In genomic region chr19:10317045-10317856, GRCh38 we compare ENCODE assay signal across 29 cellular contexts. TPM values are rescaled to one million over a fixed set of nuclear protein-coding genes. Genes with fewer than 3 reads are reported as not detected.
DNase-seq lines count a peak whose midpoint lies in the region; ATAC-seq and TF ChIP-seq lines count a peak whose summit lies in the region.
"Had no signal": no experiment of that assay in that cellular context is flagged by ENCODE, and none has a peak within 500 bp of the region (broad histone marks: within the 10 kb centered on the region; RNA-seq: fewer than 3 reads in every experiment).

No MANE protein-coding gene starts in this region.

- ATAC-seq in Right ventricle myocardium inferior (no peak), HG02798 (IDR thresholded peaks at IDR 0.05; ENCODE audit: poor library complexity, unreplicated experiment) (no peak), lower lobe of right lung (no peak)
- no peak for ATAC-seq in stimulated activated naive B cell treated with anti-CD40 and anti-IgM and Interleukin-4, amounts not matched to agents 10 μg/mL and 1 μg/mL and 100 μg/mL, for 72 hours (replicated peaks)
- ATAC-seq: activated CD4-positive, alpha-beta T cell treated with anti-CD3 and anti-CD28 coated beads for 36 hours; esophagus mucosa; PC-3 had no signal

- peak overlapping the region; percentile 21 for H3K9ac ChIP-seq in NT2/D1 (ENCODE audit: insufficient read length, low read depth)
- H3K9ac ChIP-seq: GM23248 had no signal

- H3K4me1 ChIP-seq in left ventricle myocardium inferior (peaks cover 19% of the 10 kb centered on the region), NT2/D1 (ENCODE audit: insufficient read depth, insufficient read length) (peaks cover 8% of the 10 kb centered on the region), lower lobe of right lung (peaks cover 16% of the 10 kb centered on the region)

- peaks cover 14% of the 10 kb centered on the region for H3K4me1 Mint-ChIP-seq in dendritic cell treated with granulocyte-macrophage colony-stimulating factor and Interleukin-4, amounts not matched to agents 40 ng/mL and 50 ng/mL, for 4 days (ENCODE audit: low read depth)
- peaks cover 22 to 30% of the 10 kb centered on the region in 2 donors for H3K4me1 Mint-ChIP-seq in stimulated activated naive B cell treated with anti-CD40 and anti-IgM and Interleukin-4, amounts not matched to agents 10 μg/mL and 1 μg/mL and 100 μg/mL, for 72 hours

- H3K27me3 ChIP-seq in left ventricle myocardium inferior (ENCODE audit: low read depth): no peaks in the 10 kb centered on the region
- H3K27me3 ChIP-seq in NT2/D1 (ENCODE audit: insufficient read depth, insufficient read length): no peaks in the 10 kb centered on the region
- H3K27me3 ChIP-seq in lower lobe of right lung (ENCODE audit: low read depth): no peaks in the 10 kb centered on the region
- H3K27me3 ChIP-seq: BLaER1 treated with 17β-estradiol and CSF1 and Interleukin-3, amounts not matched to agents 10 nM and 100 nM; left lung had no signal

- DNase-seq in Right ventricle myocardium inferior (ENCODE audit: missing footprints) (peak; percentile 45), left ventricle myocardium inferior (no peak), NT2/D1 (ENCODE audit: low read depth, low spot score) (no peak), lower lobe of right lung (no peak), NCI-H446 treated with DMSO at 0.1 percent for 48 hours (lab: John Stamatoyannopoulos, UW) (no peak)
- DNase-seq in stimulated activated naive B cell treated with anti-CD40 and anti-IgM and Interleukin-4, amounts not matched to agents 10 μg/mL and 1 μg/mL and 100 μg/mL, for 72 hours: no peak
- DNase-seq: activated CD4-positive, alpha-beta T cell treated with anti-CD3 and anti-CD28 coated beads for 36 hours; activated T-cell treated with anti-CD3 and anti-CD28 coated beads, Interleukin-2, amount 50 U/mL, for 48 hours; Calu3; dermis blood vessel endothelial cell; DND-41; GF-D8; GM23248; left lung; mesendoderm; NCI-H1930; NCI-H524 treated with DMSO at 0.1 percent for 48 hours; occipital lobe; PC-3; SHP77; stimulated activated CD4-positive, alpha-beta T cell treated with anti-CD3 and anti-CD28 coated beads, Interleukin-4, amount 100 ng/mL, for 1 hour; T1000; trophoblast cell had no signal

- H3K27me3 Mint-ChIP-seq in dendritic cell treated with granulocyte-macrophage colony-stimulating factor and Interleukin-4, amounts not matched to agents 40 ng/mL and 50 ng/mL, for 4 days: no peaks in the 10 kb centered on the region
- no peaks in the 10 kb centered on the region for H3K27me3 Mint-ChIP-seq in stimulated activated naive B cell treated with anti-CD40 and anti-IgM and Interleukin-4, amounts not matched to agents 10 μg/mL and 1 μg/mL and 100 μg/mL, for 72 hours
- H3K27me3 Mint-ChIP-seq: activated CD4-positive, alpha-beta T cell treated with anti-CD3 and anti-CD28 coated beads for 36 hours; central memory CD8-positive, alpha-beta T cell had no signal

- H3K4me3 Mint-ChIP-seq in dendritic cell treated with granulocyte-macrophage colony-stimulating factor and Interleukin-4, amounts not matched to agents 40 ng/mL and 50 ng/mL, for 4 days: no peak overlapping the region
- no peak overlapping the region for H3K4me3 Mint-ChIP-seq in stimulated activated naive B cell treated with anti-CD40 and anti-IgM and Interleukin-4, amounts not matched to agents 10 μg/mL and 1 μg/mL and 100 μg/mL, for 72 hours

- H3K27ac ChIP-seq in left ventricle myocardium inferior (replicated peaks) (no peak overlapping the region), lower lobe of right lung (no peak overlapping the region)
- H3K27ac ChIP-seq: GM23248, HL-60 had no signal

- peak overlapping the region; percentile 63 for H3K27ac Mint-ChIP-seq in dendritic cell treated with granulocyte-macrophage colony-stimulating factor and Interleukin-4, amounts not matched to agents 40 ng/mL and 50 ng/mL, for 4 days
- peak overlapping the region; percentile 93 for H3K27ac Mint-ChIP-seq in stimulated activated naive B cell treated with anti-CD40 and anti-IgM and Interleukin-4, amounts not matched to agents 10 μg/mL and 1 μg/mL and 100 μg/mL, for 72 hours
- H3K27ac Mint-ChIP-seq: activated CD4-positive, alpha-beta T cell treated with anti-CD3 and anti-CD28 coated beads for 36 hours had no signal

- no peaks in the 10 kb centered on the region for H3K9me3 Mint-ChIP-seq in dendritic cell treated with granulocyte-macrophage colony-stimulating factor and Interleukin-4, amounts not matched to agents 40 ng/mL and 50 ng/mL, for 4 days
- H3K9me3 Mint-ChIP-seq in stimulated activated naive B cell treated with anti-CD40 and anti-IgM and Interleukin-4, amounts not matched to agents 10 μg/mL and 1 μg/mL and 100 μg/mL, for 72 hours: no peaks in the 10 kb centered on the region
- H3K9me3 Mint-ChIP-seq: central memory CD8-positive, alpha-beta T cell had no signal

- TF ChIP-seq CTCF in left ventricle myocardium inferior (IDR thresholded peaks at IDR 0.05; ENCODE audit: borderline replicate concordance): no peak
- no peak for TF ChIP-seq CTCF in lower lobe of right lung (IDR thresholded peaks at IDR 0.05)

- H3K36me3 ChIP-seq in left ventricle myocardium inferior (peaks cover 58% of the 10 kb centered on the region), NT2/D1 (ENCODE audit: insufficient read depth, insufficient read length, low read length) (peaks cover 71% of the 10 kb centered on the region), lower lobe of right lung (peaks cover 58% of the 10 kb centered on the region)

- no peak overlapping the region for H3K4me3 ChIP-seq in left ventricle myocardium inferior
- no peak overlapping the region for H3K4me3 ChIP-seq in NT2/D1 (ENCODE audit: insufficient read length, low read depth)
- no peak overlapping the region for H3K4me3 ChIP-seq in lower lobe of right lung
- H3K4me3 ChIP-seq: BLaER1 treated with 17β-estradiol and CSF1 and Interleukin-3, amounts not matched to agents 10 nM and 100 nM; GM23248; left lung had no signal

- peaks cover 83% of the 10 kb centered on the region for H3K36me3 Mint-ChIP-seq in dendritic cell treated with granulocyte-macrophage colony-stimulating factor and Interleukin-4, amounts not matched to agents 40 ng/mL and 50 ng/mL, for 4 days (ENCODE audit: low read depth)
- H3K36me3 Mint-ChIP-seq in stimulated activated naive B cell treated with anti-CD40 and anti-IgM and Interleukin-4, amounts not matched to agents 10 μg/mL and 1 μg/mL and 100 μg/mL, for 72 hours: peaks cover 28 to 43% of the 10 kb centered on the region in 2 donors

- H3K9me3 ChIP-seq in left ventricle myocardium inferior (replicated peaks): no peaks in the 10 kb centered on the region
- no peaks in the 10 kb centered on the region for H3K9me3 ChIP-seq in NT2/D1 (ENCODE audit: insufficient read depth, low read length)
- H3K9me3 ChIP-seq in lower lobe of right lung: no peaks in the 10 kb centered on the region
- H3K9me3 ChIP-seq: BLaER1 treated with 17β-estradiol and CSF1 and Interleukin-3, amounts not matched to agents 10 nM and 100 nM; left lung had no signal

- intact Hi-C loops in Right ventricle myocardium inferior (cut with DNase I) (no loop called here), left ventricle myocardium inferior (cut with micrococcal nuclease) (no loop called here), lower lobe of right lung (cut with DNase I) (no loop called here)
- intact Hi-C loops in dendritic cell treated with granulocyte-macrophage colony-stimulating factor and Interleukin-4, amounts not matched to agents 40 ng/mL and 50 ng/mL, for 4 days (cut with micrococcal nuclease): no loop called here

RNA-seq across cellular contexts. Expression of gene FDX2, which starts 1.4 kb away (rescaled TPM):
- total RNA-seq in Right ventricle myocardium inferior (20.1 TPM), left ventricle myocardium inferior (17.4 TPM), lower lobe of right lung (16.8 TPM)

RNA-seq across cellular contexts. Expression of gene ZGLP1, which starts 7.6 kb away (rescaled TPM):
- total RNA-seq in Right ventricle myocardium inferior (0.65 TPM), left ventricle myocardium inferior (0.74 TPM), lower lobe of right lung (6.2 TPM)

RNA-seq across cellular contexts. Expression of gene RAVER1, which starts 16.1 kb away (rescaled TPM):
- total RNA-seq in Right ventricle myocardium inferior (10.1 TPM), left ventricle myocardium inferior (11.1 TPM), lower lobe of right lung (29.6 TPM)

RNA-seq across cellular contexts. Expression of gene ICAM3, which starts 22.2 kb away (rescaled TPM):
- total RNA-seq in Right ventricle myocardium inferior (36.7 TPM), left ventricle myocardium inferior (31.3 TPM), lower lobe of right lung (33.0 TPM)

RNA-seq across cellular contexts. Expression of gene ICAM5, which starts 27.5 kb away (rescaled TPM):
- 0.38 TPM for total RNA-seq in Right ventricle myocardium inferior
- 0.49 TPM for total RNA-seq in left ventricle myocardium inferior
- total RNA-seq in lower lobe of right lung: 15.3 TPM
